Comparison of ENCODE assay signal across 17 cellular contexts in genomic region chr14:70183991-70184390, GRCh38. TPM values are rescaled to one million over a fixed set of nuclear protein-coding genes. Genes with fewer than 3 reads are reported as not detected.
DNase-seq lines count a peak whose midpoint lies in the region; ATAC-seq lines count a peak whose summit lies in the region.
"Had no signal": no experiment of that assay in that cellular context is flagged by ENCODE, and none has a peak within 500 bp of the region (broad histone marks: within the 10 kb centered on the region; RNA-seq: fewer than 3 reads in every experiment).

No MANE protein-coding gene starts in this region.

- ATAC-seq in GM18868 (IDR thresholded peaks at IDR 0.05; ENCODE audit: unreplicated experiment), result peak; percentile 53
- peak; percentile 69 for ATAC-seq in GM21576 (IDR thresholded peaks at IDR 0.05; ENCODE audit: unreplicated experiment)
- peak; percentile 59 for ATAC-seq in HG03095 (IDR thresholded peaks at IDR 0.05; ENCODE audit: unreplicated experiment)
- peak; percentile 24 to 27 for ATAC-seq in naive B cell (ENCODE audit: low read depth in 2 of 2)
- no peak for ATAC-seq in T-cell (replicated peaks in 1 of 4)
- ATAC-seq: activated CD8-positive, alpha-beta T cell treated with anti-CD3 and anti-CD28 coated beads for 36 hours; effector memory CD8-positive, alpha-beta T cell; left cardiac atrium; naive thymus-derived CD8-positive, alpha-beta T cell had no signal

- H3K9me3 Mint-ChIP-seq in naive B cell (no peaks in the 10 kb centered on the region), T-cell (no peaks in the 10 kb centered on the region)
- H3K9me3 Mint-ChIP-seq: activated CD8-positive, alpha-beta T cell treated with anti-CD3 and anti-CD28 coated beads for 36 hours; effector memory CD8-positive, alpha-beta T cell; naive thymus-derived CD8-positive, alpha-beta T cell had no signal

- H3K4me1 Mint-ChIP-seq in naive B cell (peaks cover 12 to 20% (median 19%) of the 10 kb centered on the region in 3 donors), T-cell (peaks cover 19% of the 10 kb centered on the region in 3 donors)

- peaks cover 15 to 31% (median 26%) of the 10 kb centered on the region in 3 donors for H3K27me3 Mint-ChIP-seq in naive B cell
- peaks cover 27 to 34% of the 10 kb centered on the region in 2 donors for H3K27me3 Mint-ChIP-seq in T-cell

- DNase-seq in naive B cell (no peak), GOT3 (lab: John Stamatoyannopoulos, UW) (no peak), HK-2 (ENCODE audit: unreplicated experiment) (no peak), SKM-1 treated with dmso at 0.1 percent for 144 hours (lab: John Stamatoyannopoulos, UW; ENCODE audit: unreplicated experiment) (no peak), T-cell (no peak)
- DNase-seq: activated CD8-positive, alpha-beta T cell treated with anti-CD3 and anti-CD28 coated beads for 36 hours; activated naive CD4-positive, alpha-beta T cell treated with Interleukin-2 at 50 U/mL for 16 hours; effector memory CD8-positive, alpha-beta T cell; EL; left cardiac atrium; naive thymus-derived CD8-positive, alpha-beta T cell; NCI-H1436 treated with DMSO at 0.1 percent for 48 hours; NCI-H524 treated with DMSO at 0.1 percent for 48 hours had no signal

- H3K36me3 Mint-ChIP-seq in naive B cell (no peaks in the 10 kb centered on the region), T-cell (no peaks in the 10 kb centered on the region)
- H3K36me3 Mint-ChIP-seq: naive thymus-derived CD8-positive, alpha-beta T cell had no signal

- no peak overlapping the region for H3K4me3 Mint-ChIP-seq in naive B cell
- no peak overlapping the region for H3K4me3 Mint-ChIP-seq in T-cell
- H3K4me3 Mint-ChIP-seq: activated CD8-positive, alpha-beta T cell treated with anti-CD3 and anti-CD28 coated beads for 36 hours; effector memory CD8-positive, alpha-beta T cell; naive thymus-derived CD8-positive, alpha-beta T cell had no signal

- CTCF ChIA-PET in T-cell (lab: Charles Lee), result interaction anchor here in 1 of 2 donors (0.5 kb wide), 1 partner anchor 634 kb away, joined by 6 read pairs; no protein-coding TSS in a partner anchor

- POLR2A ChIA-PET in T-cell (lab: Charles Lee), result no interaction called here

- H3K27ac Mint-ChIP-seq in naive B cell, result no peak overlapping the region
- H3K27ac Mint-ChIP-seq in T-cell, result no peak overlapping the region
- H3K27ac Mint-ChIP-seq: activated CD8-positive, alpha-beta T cell treated with anti-CD3 and anti-CD28 coated beads for 36 hours; effector memory CD8-positive, alpha-beta T cell; naive thymus-derived CD8-positive, alpha-beta T cell had no signal

RNA-seq across cellular contexts. Expression of gene SLC8A3, which starts 4.8 kb away (rescaled TPM):
- under 1 TPM in 1 of 6 donors, not detected in 5; 0.24 TPM for polyA plus RNA-seq in naive B cell (ENCODE audit: low read depth in 6 of 6)
- under 1 TPM in 3 of 5 donors, not detected in 2; 0.06 to 0.21 (median 0.10) TPM for total RNA-seq in T-cell
- total RNA-seq: bronchial epithelial cell; naive thymus-derived CD8-positive, alpha-beta T cell had no signal
- polyA plus RNA-seq: naive thymus-derived CD8-positive, alpha-beta T cell had no signal

Comparison
In these comparisons a context has a peak if more than half of its experiments do, and no peak if none do; other contexts are left out.
1. ATAC-seq: peak in GM18868 (single experiment), GM21576 (single experiment), HG03095 (single experiment) and naive B cell (2 of 2); none in T-cell (0 of 4).